Comparison of ENCODE assay signal across 10 cellular contexts in the genomic region with DNA sequence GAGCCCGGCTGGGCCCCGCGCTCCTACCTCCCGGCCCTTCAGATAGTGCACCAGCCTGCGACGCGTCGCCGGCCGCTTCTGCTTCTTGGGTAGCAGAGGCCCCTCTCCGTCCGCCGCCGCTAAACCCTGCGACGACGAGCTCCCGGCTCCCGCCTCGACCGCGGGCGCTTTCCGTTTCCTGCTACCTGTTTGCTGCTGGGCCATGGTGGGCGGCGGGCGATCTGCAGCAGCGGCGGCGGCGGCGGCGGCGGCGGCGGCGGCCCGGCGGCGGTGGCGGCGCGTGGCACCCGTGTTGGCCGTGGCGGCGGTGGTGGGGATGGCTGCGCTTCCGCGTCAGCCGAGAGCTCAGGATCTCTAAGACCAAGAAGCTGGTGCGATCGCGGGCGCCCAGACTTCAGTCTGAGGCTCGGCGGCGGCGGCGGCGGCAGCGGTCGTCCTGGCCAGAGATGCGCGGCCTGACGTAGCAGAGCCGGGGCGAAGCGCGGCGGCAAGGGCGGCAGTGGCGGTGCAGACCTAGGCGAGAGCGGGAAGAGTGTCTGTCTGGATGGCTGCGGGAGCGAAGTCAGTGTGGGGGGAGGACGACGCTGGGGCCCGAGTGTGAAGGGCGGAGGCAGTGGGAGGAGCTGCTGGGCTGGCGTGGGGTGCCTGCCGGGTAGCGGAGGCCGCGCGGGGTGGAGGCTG. TPM values are rescaled to one million over a fixed set of nuclear protein-coding genes. Genes with fewer than 3 reads are reported as not detected.
A peak's percentile ranks its signal among the peaks of the same experiment; 100 is the strongest.
DNase-seq lines count a peak whose midpoint lies in the region; ATAC-seq and TF ChIP-seq lines count a peak whose summit lies in the region.
"Had no signal": no experiment of that assay in that cellular context is flagged by ENCODE, and none has a peak within 500 bp of the region (broad histone marks: within the 10 kb centered on the region; RNA-seq: fewer than 3 reads in every experiment).

TSS of gene DCAF12L2 (minus strand) at position 569 of the 681 bp plus-strand sequence. CDS start at position 204, 365 bp downstream.

- POLR2A ChIA-PET in naive thymus-derived CD8-positive, alpha-beta T cell (lab: Charles Lee) = no interaction called here

- no peak within 1 kb of the TSS for H3K27ac Mint-ChIP-seq in endothelial cell (ENCODE audit: unreplicated experiment)
- peak within 1 kb of the TSS in 2 of 10 donors; percentile 3 to 24 for H3K27ac Mint-ChIP-seq in naive thymus-derived CD8-positive, alpha-beta T cell

- H3K4me3 Mint-ChIP-seq in endothelial cell (ENCODE audit: unreplicated experiment) = peak within 1 kb of the TSS; percentile 73
- peak within 1 kb of the TSS in 8 of 10 donors; percentile 30 to 78 (median 46) for H3K4me3 Mint-ChIP-seq in naive thymus-derived CD8-positive, alpha-beta T cell

- DNase-seq in HuH-7 (ENCODE audit: low spot score) (peak; percentile 5), endothelial cell (ENCODE audit: low spot score) (peak; percentile 15), NCI-H2171 treated with DMSO at 0.1 percent for 48 hours (lab: John Stamatoyannopoulos, UW) (no peak), NK-92 (lab: John Stamatoyannopoulos, UW; ENCODE audit: unreplicated experiment) (no peak)
- peak in 1 of 10 donors; percentile 0 for DNase-seq in naive thymus-derived CD8-positive, alpha-beta T cell
- DNase-seq in stimulated activated CD8-positive, alpha-beta memory T cell treated with anti-CD3 and anti-CD28 coated beads, Interleukin-4, amount 100 ng/mL, for 48 hours = no peak

- ATAC-seq in naive thymus-derived CD8-positive, alpha-beta T cell = peak in 1 of 2 donors; percentile 25
- no peak for ATAC-seq in activated CD4-positive, CD25-positive, alpha-beta regulatory T cell treated with anti-CD3 and anti-CD28 coated beads, Interleukin-2, amount 50 U/mL, for 24 hours
- ATAC-seq: left lobe of liver had no signal

- no peaks in the 10 kb centered on the region for H3K4me1 Mint-ChIP-seq in endothelial cell (ENCODE audit: unreplicated experiment)
- peaks cover 0 to 4% (median 0%) of the 10 kb centered on the region in 4 donors for H3K4me1 Mint-ChIP-seq in naive thymus-derived CD8-positive, alpha-beta T cell

- TF ChIP-seq CTCF in 22Rv1 (IDR thresholded peaks at IDR 0.05) (no peak), endothelial cell (IDR thresholded peaks at IDR 0.05; ENCODE audit: unreplicated experiment) (no peak)

- peaks cover 3% of the 10 kb centered on the region for H3K27me3 Mint-ChIP-seq in endothelial cell (ENCODE audit: unreplicated experiment)
- peaks cover 6 to 38% (median 8%) of the 10 kb centered on the region in 5 donors for H3K27me3 Mint-ChIP-seq in naive thymus-derived CD8-positive, alpha-beta T cell

- peak within 1 kb of the TSS; percentile 38; the same call in 1 of the 2 replicates for H3K27ac ChIP-seq in 22Rv1

- H3K9me3 Mint-ChIP-seq in endothelial cell (ENCODE audit: unreplicated experiment) = no peaks in the 10 kb centered on the region
- peaks cover 0 to 3% (median 0%) of the 10 kb centered on the region in 9 donors for H3K9me3 Mint-ChIP-seq in naive thymus-derived CD8-positive, alpha-beta T cell

- H3K36me3 Mint-ChIP-seq in endothelial cell (ENCODE audit: low read depth, unreplicated experiment) = no peaks in the 10 kb centered on the region
- H3K36me3 Mint-ChIP-seq in naive thymus-derived CD8-positive, alpha-beta T cell = no peaks in the 10 kb centered on the region

RNA-seq across cellular contexts. Expression of gene DCAF12L2, which starts in this region (rescaled TPM):
- 1.0 TPM for total RNA-seq in endothelial cell (ENCODE audit: unreplicated experiment)
- not detected for total RNA-seq in naive thymus-derived CD8-positive, alpha-beta T cell
- polyA plus RNA-seq in naive thymus-derived CD8-positive, alpha-beta T cell = not detected
- total RNA-seq: Daoy, left lobe of liver had no signal

Comparison
In these comparisons a context has a peak if more than half of its experiments do, and no peak if none do; other contexts are left out.
1. DNase-seq: peak in HuH-7 (single experiment) and endothelial cell (single experiment); none in stimulated activated CD8-positive, alpha-beta memory T cell treated with anti-CD3 and anti-CD28 coated beads, Interleukin-4, amount 100 ng/mL, for 48 hours (single experiment), NCI-H2171 treated with DMSO at 0.1 percent for 48 hours (single experiment) and NK-92 (single experiment).